In genomic region chr15:23713874-23714656, GRCh38 we compare ENCODE assay signal across 1 cellular context.
TF ChIP-seq lines count a peak whose summit lies in the region.
"Not testable (repeated sequence)": the region's sequence is repeated elsewhere in the genome, so short reads cannot be mapped to it uniquely, and the experiment has no call there.

No MANE protein-coding gene starts in this region.

TF ChIP-seq in HepG2, 621 proteins besides CTCF, POLR2A, EP300 and RAD21 (continued from another document):
- TF ChIP-seq YEATS4 (CRISPR knock-in tag; IDR thresholded peaks at IDR 0.05; ENCODE audit: borderline replicate concordance) = peak; percentile 34; the same call in 1 of the 2 replicates
- 0 out of 2 replicates have a peak, but pooled peaks have one; percentile 45 for TF ChIP-seq KMT2B (CRISPR knock-in tag; IDR thresholded peaks at IDR 0.05)
- TF ChIP-seq NFKB2 (CRISPR knock-in tag; IDR thresholded peaks at IDR 0.05; ENCODE audit: borderline replicate concordance) = peak; percentile 39; the same call in 1 of the 2 replicates
- peak; percentile 73 for TF ChIP-seq GABPB1 (CRISPR knock-in tag; IDR thresholded peaks at IDR 0.05)
- not testable (repeated sequence) for TF ChIP-seq SOX13, LCORL, FOXP1 (IDR thresholded peaks at IDR 0.05)
- peak in 1 of 2 experiments; percentile 37; a peak in 1 of 4 replicates for TF ChIP-seq SOX13 (CRISPR knock-in tag; conservative IDR thresholded peaks at IDR 0.05 in 1 of 2, IDR thresholded peaks at IDR 0.05 in 1 of 2)
- 0 out of 2 replicates have a peak, but pooled peaks have one; percentile 22 for TF ChIP-seq GFI1 (CRISPR knock-in tag; IDR thresholded peaks at IDR 0.05; ENCODE audit: borderline replicate concordance)
- 0 out of 2 replicates have a peak, but pooled peaks have one; percentile 46 for TF ChIP-seq LCORL (CRISPR knock-in tag; IDR thresholded peaks at IDR 0.05)
- peak; percentile 44; the same call in 1 of the 2 replicates for TF ChIP-seq ZNF746 (CRISPR knock-in tag; IDR thresholded peaks at IDR 0.05)
- TF ChIP-seq HDAC1 (CRISPR knock-in tag; IDR thresholded peaks at IDR 0.05) = 0 out of 2 replicates have a peak, but pooled peaks have one; percentile 40
- peak; percentile 67; the same call in 1 of the 2 replicates for TF ChIP-seq ZNF292 (CRISPR knock-in tag; IDR thresholded peaks at IDR 0.05; ENCODE audit: borderline replicate concordance, low read depth)
- TF ChIP-seq ZNF280D (CRISPR knock-in tag; IDR thresholded peaks at IDR 0.05) = 0 out of 2 replicates have a peak, but pooled peaks have one; percentile 24
- TF ChIP-seq ZMYM3 (CRISPR knock-in tag; IDR thresholded peaks at IDR 0.05) = peak; percentile 31; the same call in 1 of the 2 replicates
- 0 out of 2 replicates have a peak, but pooled peaks have one; percentile 34 for TF ChIP-seq ZNF772 (CRISPR knock-in tag; IDR thresholded peaks at IDR 0.05)
- TF ChIP-seq, protein P1, sequence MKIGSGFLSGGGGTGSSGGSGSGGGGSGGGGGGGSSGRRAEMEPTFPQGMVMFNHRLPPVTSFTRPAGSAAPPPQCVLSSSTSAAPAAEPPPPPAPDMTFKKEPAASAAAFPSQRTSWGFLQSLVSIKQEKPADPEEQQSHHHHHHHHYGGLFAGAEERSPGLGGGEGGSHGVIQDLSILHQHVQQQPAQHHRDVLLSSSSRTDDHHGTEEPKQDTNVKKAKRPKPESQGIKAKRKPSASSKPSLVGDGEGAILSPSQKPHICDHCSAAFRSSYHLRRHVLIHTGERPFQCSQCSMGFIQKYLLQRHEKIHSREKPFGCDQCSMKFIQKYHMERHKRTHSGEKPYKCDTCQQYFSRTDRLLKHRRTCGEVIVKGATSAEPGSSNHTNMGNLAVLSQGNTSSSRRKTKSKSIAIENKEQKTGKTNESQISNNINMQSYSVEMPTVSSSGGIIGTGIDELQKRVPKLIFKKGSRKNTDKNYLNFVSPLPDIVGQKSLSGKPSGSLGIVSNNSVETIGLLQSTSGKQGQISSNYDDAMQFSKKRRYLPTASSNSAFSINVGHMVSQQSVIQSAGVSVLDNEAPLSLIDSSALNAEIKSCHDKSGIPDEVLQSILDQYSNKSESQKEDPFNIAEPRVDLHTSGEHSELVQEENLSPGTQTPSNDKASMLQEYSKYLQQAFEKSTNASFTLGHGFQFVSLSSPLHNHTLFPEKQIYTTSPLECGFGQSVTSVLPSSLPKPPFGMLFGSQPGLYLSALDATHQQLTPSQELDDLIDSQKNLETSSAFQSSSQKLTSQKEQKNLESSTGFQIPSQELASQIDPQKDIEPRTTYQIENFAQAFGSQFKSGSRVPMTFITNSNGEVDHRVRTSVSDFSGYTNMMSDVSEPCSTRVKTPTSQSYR (CRISPR knock-in tag; IDR thresholded peaks at IDR 0.05; ENCODE audit: borderline replicate concordance) = peak; percentile 97
- 0 out of 2 replicates have a peak, but pooled peaks have one; percentile 31 for TF ChIP-seq ZNF350 (CRISPR knock-in tag; IDR thresholded peaks at IDR 0.05; ENCODE audit: borderline replicate concordance, low read depth)
- peak; percentile 63 for TF ChIP-seq PHF8 (CRISPR knock-in tag; IDR thresholded peaks at IDR 0.05)
- peak; percentile 21; the same call in 1 of the 2 replicates for TF ChIP-seq ZNF331 (CRISPR knock-in tag; IDR thresholded peaks at IDR 0.05)
- 0 out of 2 replicates have a peak, but pooled peaks have one; percentile 50 for TF ChIP-seq FOXK1 (CRISPR knock-in tag; IDR thresholded peaks at IDR 0.05; ENCODE audit: borderline replicate concordance, low read depth)
- TF ChIP-seq ZMYM4 (CRISPR knock-in tag; IDR thresholded peaks at IDR 0.05) = peak; percentile 77
- peak; percentile 84 for TF ChIP-seq ZNF777 (CRISPR knock-in tag; IDR thresholded peaks at IDR 0.05)
- 0 out of 4 replicates have a peak, but pooled peaks of 1 of the 2 experiments have one; percentile 20 for TF ChIP-seq NR2F1 (CRISPR knock-in tag; IDR thresholded peaks at IDR 0.05)
- peak; percentile 70 for TF ChIP-seq SALL1 (CRISPR knock-in tag; IDR thresholded peaks at IDR 0.05)
- TF ChIP-seq FOXP1 (CRISPR knock-in tag; IDR thresholded peaks at IDR 0.05) = peak; percentile 44; the same call in 1 of the 2 replicates
- 0 out of 2 replicates have a peak, but pooled peaks have one; percentile 19 for TF ChIP-seq TARDBP (CRISPR knock-in tag; IDR thresholded peaks at IDR 0.05)
- TF ChIP-seq TFE3 (CRISPR knock-in tag; IDR thresholded peaks at IDR 0.05) = peak; percentile 34; the same call in 1 of the 2 replicates
